Comparison of ENCODE assay signal across 10 cellular contexts in the genomic region with DNA sequence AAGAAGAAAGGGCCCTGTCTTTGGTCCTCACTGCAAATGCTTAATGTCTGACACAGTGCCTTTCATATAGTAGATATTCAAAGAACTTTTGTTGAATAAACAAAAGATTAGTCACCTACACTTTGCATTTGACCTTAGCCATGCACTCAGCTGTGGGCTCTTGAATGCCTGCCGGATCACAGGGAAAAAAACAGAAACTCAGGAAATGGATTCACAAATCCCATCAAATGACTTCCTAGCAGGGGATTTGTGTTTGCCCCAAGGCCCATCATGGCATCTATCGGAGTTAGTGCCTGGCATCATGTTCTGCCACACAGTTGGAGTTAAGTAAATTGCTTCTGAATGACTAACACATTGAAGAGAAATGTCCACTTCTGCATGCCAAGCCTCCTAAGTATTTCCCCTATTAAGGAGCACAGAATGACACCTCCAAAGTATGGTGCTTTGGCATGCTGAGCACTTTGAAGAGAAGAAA.
DNase-seq lines count a peak whose midpoint lies in the region; ATAC-seq and TF ChIP-seq lines count a peak whose summit lies in the region.
"Had no signal": no experiment of that assay in that cellular context is flagged by ENCODE, and none has a peak within 500 bp of the region (broad histone marks: within the 10 kb centered on the region; RNA-seq: fewer than 3 reads in every experiment).

No MANE protein-coding gene starts in this region.

- peaks cover 3% of the 10 kb centered on the region for H3K9me3 Mint-ChIP-seq in Calu3 (ENCODE audit: low read depth, unreplicated experiment)

- intact Hi-C loops in Calu3 (cut with micrococcal nuclease; ENCODE audit: unreplicated experiment), result loop anchor here (5.0 kb wide), 1 partner anchor 127 kb away; no protein-coding TSS in a partner anchor

- peaks cover 41% of the 10 kb centered on the region for H3K4me1 Mint-ChIP-seq in Calu3 (ENCODE audit: low read depth, unreplicated experiment)

- CTCF ChIA-PET in Calu3 (lab: Charles Lee), result interaction anchor here (0.8 to 2.1 kb wide), 5 partner anchors 12 to 137 kb away, joined by 3 to 7 read pairs (median 3); no protein-coding TSS in a partner anchor

- no peaks in the 10 kb centered on the region for H3K9me2 ChIP-seq in Karpas-422 (replicated peaks; ENCODE audit: insufficient read depth, low read length)

- no TSS peak for BruUV-seq in Calu3 (replicated peaks; lab: Mats Ljungman, UMichigan)

- ATAC-seq in GM18870 (IDR thresholded peaks at IDR 0.05; ENCODE audit: unreplicated experiment), result no peak

- no peaks in the 10 kb centered on the region for H3K9me3 ChIP-seq in Karpas-422 (ENCODE audit: low read length)

- H3K4me1 ChIP-seq in Karpas-422 (ENCODE audit: low read length), result no peaks in the 10 kb centered on the region

- peak overlapping the region; percentile 55 for H3K27ac ChIP-seq in epithelial cell of prostate
- no peak overlapping the region for H3K27ac ChIP-seq in Karpas-422 (ENCODE audit: low read length)

- no peak overlapping the region for H2AFZ ChIP-seq in Karpas-422 (ENCODE audit: low read length)

- H3K9ac ChIP-seq in Karpas-422 (ENCODE audit: low read length), result no peak overlapping the region

- no peak overlapping the region for H3K4me2 ChIP-seq in Karpas-422 (ENCODE audit: low read depth, low read length, poor library complexity, severe bottlenecking)

- H3K27me3 ChIP-seq in Karpas-422 (ENCODE audit: low read length), result no peaks in the 10 kb centered on the region

- peaks cover 11% of the 10 kb centered on the region for H3K36me3 Mint-ChIP-seq in Calu3 (ENCODE audit: insufficient read depth, unreplicated experiment)

- DNase-seq in Calu3 (peak; percentile 43), NCI-H69 (lab: John Stamatoyannopoulos, UW) (peak; percentile 96), epithelial cell of prostate (ENCODE audit: low read depth, low spot score) (peak; percentile 36), myocyte (ENCODE audit: low read depth) (peak; percentile 70), Karpas-422 (no peak), NCI-H2107 treated with DMSO at 0.1 percent for 48 hours (lab: John Stamatoyannopoulos, UW; ENCODE audit: unreplicated experiment) (no peak), NOMO-1 (lab: John Stamatoyannopoulos, UW; ENCODE audit: unreplicated experiment in 2 of 2) (no peak)
- DNase-seq: activated naive CD4-positive, alpha-beta T cell had no signal

- no peaks in the 10 kb centered on the region for H3K27me3 Mint-ChIP-seq in Calu3 (ENCODE audit: unreplicated experiment)

- TF ChIP-seq CTCF in Calu3 (IDR thresholded peaks at IDR 0.05; ENCODE audit: unreplicated experiment), result no peak

- peak overlapping the region; percentile 97 for H3K27ac Mint-ChIP-seq in Calu3 (ENCODE audit: unreplicated experiment)
- H3K27ac Mint-ChIP-seq: stimulated activated naive CD8-positive, alpha-beta T cell treated with anti-CD3 and anti-CD28 coated beads, Interleukin-15, Interleukin-2, amounts not matched to agents 100 ng/mL and 50 ng/mL, for 24 hours had no signal

- H3K4me3 ChIP-seq in Karpas-422 (ENCODE audit: low read length), result no peak overlapping the region

- H3K4me3 Mint-ChIP-seq in Calu3 (ENCODE audit: low read depth, unreplicated experiment), result peak overlapping the region; percentile 50
- H3K4me3 Mint-ChIP-seq: stimulated activated naive CD8-positive, alpha-beta T cell treated with anti-CD3 and anti-CD28 coated beads, Interleukin-15, Interleukin-2, amounts not matched to agents 100 ng/mL and 50 ng/mL, for 24 hours had no signal

- no peaks in the 10 kb centered on the region for H4K20me1 ChIP-seq in Karpas-422 (ENCODE audit: insufficient read depth, low read depth, low read length)

- no peaks in the 10 kb centered on the region for H3K36me3 ChIP-seq in Karpas-422 (ENCODE audit: insufficient read depth, low read length)

- H3K79me2 ChIP-seq in Karpas-422 (ENCODE audit: low read length), result no peaks in the 10 kb centered on the region

Comparison
In these comparisons a context has a peak if more than half of its experiments do, and no peak if none do; other contexts are left out.
1. DNase-seq: peak in Calu3 (single experiment), NCI-H69 (single experiment), epithelial cell of prostate (single experiment) and myocyte (single experiment); none in Karpas-422 (single experiment), NCI-H2107 treated with DMSO at 0.1 percent for 48 hours (single experiment) and NOMO-1 (0 of 2).